15 cellular contexts compared by ENCODE assay signal in the genomic region with DNA sequence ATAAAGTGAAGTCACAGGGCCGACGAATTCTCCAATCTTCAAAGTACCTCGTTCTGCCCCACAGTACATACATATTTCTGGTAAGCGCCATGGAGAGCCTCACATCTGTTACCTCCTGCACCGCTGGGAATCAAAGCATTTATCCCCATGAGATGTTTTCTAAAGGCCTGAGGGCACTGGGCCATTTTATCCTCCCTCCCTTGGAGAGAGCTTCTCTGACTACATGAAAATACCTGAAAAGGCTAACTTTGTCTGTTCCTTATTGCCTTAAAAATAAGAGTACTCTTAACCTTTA.
"Had no signal": no experiment of that assay in that cellular context is flagged by ENCODE, and none has a peak within 500 bp of the region (broad histone marks: within the 10 kb centered on the region; RNA-seq: fewer than 3 reads in every experiment).

No MANE protein-coding gene starts in this region.

- H3K27ac ChIP-seq: sigmoid colon, stomach, thoracic aorta had no signal

- H3K27me3 ChIP-seq: sigmoid colon, stomach had no signal

- H3K36me3 ChIP-seq: sigmoid colon, stomach, thoracic aorta had no signal

- DNase-seq: activated CD4-positive, alpha-beta memory T cell treated with anti-CD3 and anti-CD28 coated beads for 36 hours; activated CD4-positive, alpha-beta T cell treated with anti-CD3 and anti-CD28 coated beads for 1 hour; activated gamma-delta T cell; activated naive CD8-positive, alpha-beta T cell treated with anti-CD3 and anti-CD28 coated beads for 36 hours; activated T-cell treated with anti-CD3 and anti-CD28 coated beads, Interleukin-2, amount 50 U/mL, for 48 hours; immature natural killer cell; left colon; sigmoid colon; stimulated activated CD4-positive, alpha-beta T cell treated with anti-CD3 and anti-CD28 coated beads, Interleukin-15, amount 100 ng/mL, for 24 hours; stimulated activated CD4-positive, alpha-beta T cell treated with anti-CD3 and anti-CD28 coated beads, Interleukin-4, amount 100 ng/mL, for 24 hours; stomach; T-helper 9 cell had no signal

- ATAC-seq: left colon; natural killer cell treated with Interleukin-12 subunit alpha and Interleukin-12 subunit beta and Interleukin-15 and Interleukin-18, amount 100 ng/mL, for 72 hours had no signal

- H3K4me3 ChIP-seq: sigmoid colon, stomach, thoracic aorta had no signal

- FAIRE-seq: urothelium cell line had no signal

- H3K9me3 ChIP-seq: sigmoid colon, stomach, thoracic aorta had no signal
